Comparison of ENCODE assay signal across 16 cellular contexts in the genomic region with DNA sequence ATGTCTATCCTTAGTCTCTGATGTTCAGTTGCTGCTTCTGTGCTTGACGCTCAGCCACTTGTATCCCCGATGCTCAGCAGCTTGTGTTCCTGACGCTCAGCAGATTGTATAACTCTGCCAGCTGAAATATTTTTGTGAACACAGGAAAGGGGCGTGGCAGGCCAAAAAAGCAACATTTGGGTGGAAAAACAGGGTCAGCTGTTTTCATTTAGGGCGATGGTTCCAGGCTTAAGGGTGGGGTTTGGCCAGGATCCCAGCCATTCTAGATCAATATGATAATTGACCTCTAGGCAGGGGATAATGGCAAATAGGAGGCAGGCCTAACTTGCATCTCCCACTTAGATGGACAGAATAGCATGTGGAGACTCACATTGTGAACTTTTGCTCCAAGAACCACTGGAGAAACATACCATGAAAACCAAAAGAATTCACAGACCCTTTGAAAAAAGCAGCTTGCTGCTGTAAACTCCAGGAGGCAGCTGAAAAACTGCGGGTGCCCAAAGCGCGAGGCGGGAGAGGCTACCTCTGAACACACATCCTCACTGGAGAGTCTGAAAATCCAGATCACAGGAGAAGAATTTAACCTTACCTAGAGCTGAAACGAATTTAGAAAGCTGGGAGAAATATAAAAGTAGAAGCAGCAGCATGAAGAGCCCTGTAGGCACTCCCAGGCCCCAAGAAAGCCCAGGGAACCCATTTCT. TPM values are rescaled to one million over a fixed set of nuclear protein-coding genes. Genes with fewer than 3 reads are reported as not detected.
"Had no signal": no experiment of that assay in that cellular context is flagged by ENCODE, and none has a peak within 500 bp of the region (broad histone marks: within the 10 kb centered on the region; RNA-seq: fewer than 3 reads in every experiment).

No MANE protein-coding gene starts in this region.

- ATAC-seq: activated CD4-positive, CD25-positive, alpha-beta regulatory T cell treated with anti-CD3 and anti-CD28 coated beads, Interleukin-2, amount 50 U/mL, for 24 hours; left lung; natural killer cell; stimulated activated naive CD8-positive, alpha-beta T cell treated with anti-CD3 and anti-CD28 coated beads, Interleukin-15, Interleukin-2, amounts not matched to agents 100 U/mL and 50 U/mL, for 24 hours had no signal

- DNase-seq: activated naive CD4-positive, alpha-beta T cell; activated naive CD8-positive, alpha-beta T cell treated with anti-CD3 and anti-CD28 coated beads, Interleukin-2, amount 10 ng/mL, durations not matched to agents 7 days and 5 days; aorta; left lung; natural killer cell; occipital lobe; small intestine; stimulated activated naive CD8-positive, alpha-beta T cell treated with anti-CD3 and anti-CD28 coated beads, Interleukin-15, Interleukin-2, amounts not matched to agents 100 U/mL and 50 U/mL, for 24 hours; T-helper 1 cell; T1000 had no signal

- H3K4me1 Mint-ChIP-seq: activated naive CD8-positive, alpha-beta T cell treated with anti-CD3 and anti-CD28 coated beads, Interleukin-2, amount 10 ng/mL, durations not matched to agents 7 days and 5 days; memory B cell; natural killer cell had no signal

- H3K4me1 ChIP-seq: breast epithelium, left lung had no signal

- H3K36me3 ChIP-seq: breast epithelium, left lung, vagina had no signal

- H3K27ac ChIP-seq: left lung had no signal

- H3K9me3 ChIP-seq: breast epithelium, left lung, vagina had no signal

- H3K27me3 ChIP-seq: breast epithelium, left lung, vagina had no signal

- H3K4me3 ChIP-seq: breast epithelium, left lung, vagina had no signal

- H3K36me3 Mint-ChIP-seq: activated naive CD8-positive, alpha-beta T cell treated with anti-CD3 and anti-CD28 coated beads, Interleukin-2, amount 10 ng/mL, durations not matched to agents 7 days and 5 days; natural killer cell had no signal

- H3K4me3 Mint-ChIP-seq: activated naive CD8-positive, alpha-beta T cell treated with anti-CD3 and anti-CD28 coated beads, Interleukin-2, amount 10 ng/mL, durations not matched to agents 7 days and 5 days; memory B cell; natural killer cell had no signal

- H3K27ac Mint-ChIP-seq: memory B cell, natural killer cell had no signal

RNA-seq across cellular contexts. Expression of a gene that starts 58.3 kb away (rescaled TPM):
- total RNA-seq: activated CD8-positive, alpha-beta memory T cell treated with anti-CD3 and anti-CD28 coated beads for 36 hours; activated naive CD8-positive, alpha-beta T cell treated with anti-CD3 and anti-CD28 coated beads, Interleukin-2, amount 10 ng/mL, durations not matched to agents 7 days and 5 days; aorta; natural killer cell; posterior vena cava; vagina had no signal
